23 cellular contexts compared by ENCODE assay signal in genomic region chr10:6333086-6333485, GRCh38.
"Had no signal": no experiment of that assay in that cellular context is flagged by ENCODE, and none has a peak within 500 bp of the region (broad histone marks: within the 10 kb centered on the region; RNA-seq: fewer than 3 reads in every experiment).

No MANE protein-coding gene starts in this region.

- H3K27ac Mint-ChIP-seq: activated CD4-positive, alpha-beta memory T cell treated with anti-CD3 and anti-CD28 coated beads for 36 hours; activated CD4-positive, alpha-beta T cell treated with anti-CD3 and anti-CD28 coated beads for 36 hours; activated CD4-positive, alpha-beta T cell treated with anti-CD3 and anti-CD28 coated beads, Interleukin-2, amount 10 ng/mL, durations not matched to agents 24 days and 14 days; activated CD8-positive, alpha-beta T cell treated with anti-CD3 and anti-CD28 coated beads, Interleukin-2, amount 10 ng/mL, durations not matched to agents 7 days and 5 days; activated naive CD4-positive, alpha-beta T cell treated with anti-CD3 and anti-CD28 coated beads, Interleukin-2, amount 10 ng/mL, durations not matched to agents 7 days and 5 days; activated naive CD8-positive, alpha-beta T cell treated with anti-CD3 and anti-CD28 coated beads, Interleukin-2, amount 10 ng/mL, durations not matched to agents 7 days and 5 days; activated T-cell treated with anti-CD3 and anti-CD28 coated beads, Interleukin-2, amount 50 U/mL, for 72 hours; brain; T-cell; T-helper 17 cell had no signal

- H3K4me3 Mint-ChIP-seq: activated CD4-positive, alpha-beta memory T cell treated with anti-CD3 and anti-CD28 coated beads for 36 hours; activated CD4-positive, alpha-beta T cell treated with anti-CD3 and anti-CD28 coated beads for 36 hours; activated CD4-positive, alpha-beta T cell treated with anti-CD3 and anti-CD28 coated beads, Interleukin-2, amount 10 ng/mL, durations not matched to agents 24 days and 14 days; activated CD8-positive, alpha-beta T cell treated with anti-CD3 and anti-CD28 coated beads, Interleukin-2, amount 10 ng/mL, durations not matched to agents 7 days and 5 days; activated naive CD4-positive, alpha-beta T cell treated with anti-CD3 and anti-CD28 coated beads, Interleukin-2, amount 10 ng/mL, durations not matched to agents 7 days and 5 days; activated naive CD8-positive, alpha-beta T cell treated with anti-CD3 and anti-CD28 coated beads, Interleukin-2, amount 10 ng/mL, durations not matched to agents 7 days and 5 days; activated T-cell treated with anti-CD3 and anti-CD28 coated beads, Interleukin-2, amount 50 U/mL, for 72 hours; brain; T-cell; T-helper 17 cell had no signal

- DNase-seq: activated CD4-positive, alpha-beta memory T cell treated with anti-CD3 and anti-CD28 coated beads for 36 hours; activated CD4-positive, alpha-beta T cell treated with anti-CD3 and anti-CD28 coated beads for 36 hours; activated CD4-positive, alpha-beta T cell treated with anti-CD3 and anti-CD28 coated beads, Interleukin-2, amount 10 ng/mL, durations not matched to agents 24 days and 14 days; activated CD4-positive, CD25-positive, alpha-beta regulatory T cell; activated CD4-positive, CD25-positive, alpha-beta regulatory T cell treated with anti-CD3 and anti-CD28 coated beads, Interleukin-2, amount 50 U/mL, for 72 hours; activated CD8-positive, alpha-beta T cell treated with anti-CD3 and anti-CD28 coated beads, Interleukin-2, amount 10 ng/mL, durations not matched to agents 7 days and 5 days; activated gamma-delta T cell; activated naive CD4-positive, alpha-beta T cell; activated naive CD4-positive, alpha-beta T cell treated with anti-CD3 and anti-CD28 coated beads, Interleukin-2, amount 10 ng/mL, durations not matched to agents 7 days and 5 days; activated naive CD8-positive, alpha-beta T cell treated with anti-CD3 and anti-CD28 coated beads, Interleukin-2, amount 10 ng/mL, durations not matched to agents 7 days and 5 days; activated T-cell treated with anti-CD3 and anti-CD28 coated beads, Interleukin-2, amount 50 U/mL, for 72 hours; central memory CD4-positive, alpha-beta T cell; cerebellar nuclear complex; colonic mucosa; effector CD8-positive, alpha-beta T cell; esophagus squamous epithelium; foreskin melanocyte; SW 1271; T-cell; T-helper 17 cell had no signal

- H3K4me1 Mint-ChIP-seq: activated CD4-positive, alpha-beta T cell treated with anti-CD3 and anti-CD28 coated beads for 36 hours had no signal

- H3K27me3 Mint-ChIP-seq: activated CD4-positive, alpha-beta memory T cell treated with anti-CD3 and anti-CD28 coated beads for 36 hours; activated CD4-positive, alpha-beta T cell treated with anti-CD3 and anti-CD28 coated beads for 36 hours; activated CD4-positive, alpha-beta T cell treated with anti-CD3 and anti-CD28 coated beads, Interleukin-2, amount 10 ng/mL, durations not matched to agents 24 days and 14 days; activated naive CD8-positive, alpha-beta T cell treated with anti-CD3 and anti-CD28 coated beads, Interleukin-2, amount 10 ng/mL, durations not matched to agents 7 days and 5 days; T-cell; T-helper 17 cell had no signal

- ATAC-seq: activated CD4-positive, alpha-beta T cell treated with anti-CD3 and anti-CD28 coated beads for 36 hours; activated CD8-positive, alpha-beta T cell treated with anti-CD3 and anti-CD28 coated beads, Interleukin-2, amount 10 ng/mL, durations not matched to agents 7 days and 5 days; activated naive CD4-positive, alpha-beta T cell treated with anti-CD3 and anti-CD28 coated beads, Interleukin-2, amount 50 U/mL, for 72 hours; activated T-cell treated with anti-CD3 and anti-CD28 coated beads, Interleukin-2, amount 50 U/mL, for 72 hours; gastroesophageal sphincter; T-cell; T-helper 17 cell had no signal
